In the genomic region with DNA sequence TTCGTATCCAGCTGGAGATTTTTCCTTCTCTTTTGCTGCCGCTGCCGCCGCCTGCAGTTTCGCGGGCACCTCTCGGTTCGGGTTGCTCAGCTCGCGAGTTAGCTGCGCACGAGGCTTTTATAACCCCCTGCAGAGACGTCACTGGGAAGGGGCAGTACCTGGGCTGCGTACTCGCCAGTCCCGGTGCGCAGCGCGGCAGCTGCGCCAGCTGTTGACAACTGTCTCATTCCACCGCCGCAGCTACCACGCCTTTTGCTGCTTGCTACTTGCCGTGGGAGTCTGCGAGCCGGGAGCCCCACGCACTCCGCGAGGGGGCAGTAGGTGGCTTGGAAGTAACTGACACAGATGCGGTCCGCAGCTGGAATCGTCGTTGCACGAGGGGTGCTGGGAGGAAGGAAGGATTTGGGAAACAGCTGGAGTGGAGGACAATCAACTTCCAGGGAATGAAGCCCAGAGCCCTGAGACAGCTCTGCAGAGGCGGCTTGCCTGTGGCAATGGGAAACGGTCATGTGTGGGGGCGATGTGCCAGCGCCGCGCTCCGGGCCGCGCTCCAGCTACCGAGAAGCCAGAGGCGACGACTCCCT, we compare ENCODE assay signal across 8 cellular contexts. TPM values are rescaled to one million over a fixed set of nuclear protein-coding genes. Genes with fewer than 3 reads are reported as not detected.
DNase-seq lines count a peak whose midpoint lies in the region; ATAC-seq, FAIRE-seq and TF ChIP-seq lines count a peak whose summit lies in the region.

Gene TACR1 (minus strand): TSS at position 93 of the 584 bp plus-strand sequence. CDS start 586 bp downstream, outside the sequence.

- no peak within 1 kb of the TSS for H2BK20ac ChIP-seq in H1 (ENCODE audit: low read length)

- no peak within 1 kb of the TSS for H3K56ac ChIP-seq in H1 (replicated peaks; ENCODE audit: insufficient read length, low read depth, low read length)

- H3K4me1 ChIP-seq in H1 (replicated peaks in 1 of 4; ENCODE audit: control insufficient read depth in 3 of 4, insufficient read depth in 4 of 4, low read length in 3 of 4), result peaks cover 0 to 12% (median 6%) of the 10 kb centered on the region in 4 experiments; a peak in 5 of 7 replicates
- H3K4me1 ChIP-seq in mesodermal cell (ENCODE audit: control insufficient read depth, insufficient read depth, low read length, poor library complexity, severe bottlenecking), result peaks cover 5% of the 10 kb centered on the region

- no peak within 1 kb of the TSS for H4K91ac ChIP-seq in H1 (replicated peaks; ENCODE audit: insufficient read length, low read length)

- no peaks in the 10 kb centered on the region for H3K79me1 ChIP-seq in H1 (ENCODE audit: low read depth, low read length)

- H2BK12ac ChIP-seq in H1 (ENCODE audit: low read depth, low read length), result 0 out of 2 replicates have a peak within 1 kb of the TSS, but pooled peaks have one; percentile 27

- H3K27ac ChIP-seq in H1 (ENCODE audit: low read depth, low read length) (no peak within 1 kb of the TSS), mesodermal cell (ENCODE audit: low read depth, low read length, severe bottlenecking) (no peak within 1 kb of the TSS)

- TF ChIP-seq RAD21 in Ishikawa (IDR thresholded peaks at IDR 0.05; ENCODE audit: low read depth) (peak; percentile 35; the same call in 1 of the 2 replicates), H1 (IDR thresholded peaks at IDR 0.05 in 1 of 2, conservative IDR thresholded peaks at IDR 0.05 in 1 of 2; ENCODE audit: low read depth in 2 of 2, low read length in 2 of 2) (peak; percentile 22 to 42; a peak in 3 of 4 replicates)

- H3K4me2 ChIP-seq in H1 (ENCODE audit: insufficient read depth in 1 of 2, low read depth in 2 of 2, low read length in 2 of 2), result peak within 1 kb of the TSS; percentile 76 to 98

- H4K8ac ChIP-seq in H1 (ENCODE audit: extremely low read depth, insufficient read depth, low read length), result no peak within 1 kb of the TSS

- no peak within 1 kb of the TSS for H2BK120ac ChIP-seq in H1 (replicated peaks; ENCODE audit: low read depth, low read length)

- FAIRE-seq in D721Med (lab: Jason Lieb, UNC), result no peak
- no peak for FAIRE-seq in H1 (lab: Jason Lieb, UNC)
- no peak for FAIRE-seq in RCC 7860 (lab: Jason Lieb, UNC)

- H3K4ac ChIP-seq in H1 (replicated peaks; ENCODE audit: insufficient read length, low read depth, low read length), result no peak within 1 kb of the TSS

- DNase-seq in D721Med (ENCODE audit: insufficient read length, low spot score) (no peak), H1 (ENCODE audit: low read depth in 1 of 2, low spot score in 2 of 2) (peak in 1 of 2 experiments; percentile 66), RCC 7860 (ENCODE audit: low spot score) (no peak)
- peak; percentile 14 to 28 for DNase-seq in activated CD4-positive, alpha-beta T cell treated with anti-CD3 and anti-CD28 coated beads, Interleukin-2, amount 50 U/mL, for 4 hours
- peak; percentile 26 for DNase-seq in stimulated activated CD8-positive, alpha-beta memory T cell treated with anti-CD3 and anti-CD28 coated beads, Interleukin-4, amount 100 ng/mL, for 24 hours (ENCODE audit: low read depth)

- H3K9me3 ChIP-seq in H1 (ENCODE audit: insufficient read depth in 2 of 2, low read depth in 1 of 2, low read length in 1 of 2) (no peaks in the 10 kb centered on the region), mesodermal cell (ENCODE audit: control insufficient read depth, low read length) (no peaks in the 10 kb centered on the region)

- H2AFZ ChIP-seq in H1 (ENCODE audit: low read length), result peak within 1 kb of the TSS; percentile 83

- no peak within 1 kb of the TSS for H3K18ac ChIP-seq in H1 (ENCODE audit: extremely low read depth, low read length)

- H3K79me2 ChIP-seq in H1 (ENCODE audit: control insufficient read depth in 1 of 2, insufficient read depth in 2 of 2, low read length in 2 of 2), result no peaks in the 10 kb centered on the region

- POLR2A ChIA-PET in H1 (lab: Charles Lee; ENCODE audit: partially characterized antibody), result interaction anchor here (0.6 kb wide), 1 partner anchor 352 kb away, joined by 3 read pairs; no protein-coding TSS in a partner anchor

- peaks cover 21 to 56% (median 49%) of the 10 kb centered on the region in 4 experiments for H3K27me3 ChIP-seq in H1 (replicated peaks in 1 of 4; ENCODE audit: control insufficient read depth in 3 of 4, extremely low read depth in 1 of 4, insufficient read depth in 3 of 4, low read length in 3 of 4)

- ATAC-seq in GM19468 (IDR thresholded peaks at IDR 0.05; ENCODE audit: extremely low read depth, unreplicated experiment), result peak; percentile 45

- TF ChIP-seq POLR2A in H1 (IDR thresholded peaks at IDR 0.05; ENCODE audit: control extremely low read depth in 1 of 2, low read depth in 2 of 2, low read length in 2 of 2), result no peak

- H4K20me1 ChIP-seq in H1 (replicated peaks in 1 of 2; ENCODE audit: control insufficient read depth in 1 of 2, insufficient read depth in 2 of 2, low read length in 2 of 2), result no peaks in the 10 kb centered on the region

- H3K23ac ChIP-seq in H1 (ENCODE audit: insufficient read length), result no peak within 1 kb of the TSS

- H2AK5ac ChIP-seq in H1 (ENCODE audit: low read depth, low read length), result no peak within 1 kb of the TSS

- TF ChIP-seq CTCF in D721Med (IDR thresholded peaks at IDR 0.05; ENCODE audit: insufficient read depth, missing control alignments) (peak; percentile 55), H1 (IDR thresholded peaks at IDR 0.05; ENCODE audit: control extremely low read depth in 1 of 3, insufficient read depth in 1 of 3, low read depth in 1 of 3, low read length in 3 of 3) (peak; percentile 31 to 38 (median 35))

- no peak within 1 kb of the TSS for H2BK5ac ChIP-seq in H1 (ENCODE audit: low read depth, low read length)

- H3K4me3 ChIP-seq in H1 (ENCODE audit: extremely low read depth in 1 of 4, insufficient read depth in 2 of 4, low read depth in 3 of 4, low read length in 4 of 4) (peak within 1 kb of the TSS; percentile 42 to 67 (median 62)), mesodermal cell (ENCODE audit: extremely low read depth, insufficient read depth, low read length, poor library complexity, severe bottlenecking) (peak within 1 kb of the TSS; percentile 20)

- CTCF ChIA-PET in H1 (lab: Charles Lee; ENCODE audit: partially characterized antibody), result interaction anchor here (0.6 to 3.3 kb wide), 26 partner anchors 8 to 274 kb away, joined by 3 to 27 read pairs (median 4); no protein-coding TSS in a partner anchor

- no peak within 1 kb of the TSS; a peak in 2 of 7 replicates for H3K9ac ChIP-seq in H1 (replicated peaks in 1 of 4; ENCODE audit: extremely low read depth in 1 of 4, low read depth in 3 of 4, low read length in 3 of 4)

- 3% methylated on average over 46 of the region's 46 CpGs; no CpG with 5 or more reads in 1 of the 2 experiments for WGBS in H1 (ENCODE audit: extremely low coverage in 1 of 2, insufficient coverage in 1 of 2, insufficient read length in 1 of 2, insufficient replicate concordance in 2 of 2, low coverage in 1 of 2, low lambda C conversion rate in 2 of 2, missing lambda C conversion rate in 1 of 2), 2 experiments
- WGBS in mesodermal cell (ENCODE audit: insufficient coverage in 2 of 2), 2 experiments, result 0 to 2% methylated on average over 36 to 42 of the region's 46 CpGs

- no peak within 1 kb of the TSS for H4K5ac ChIP-seq in H1 (ENCODE audit: insufficient read length, low read depth, low read length)

- TF ChIP-seq EP300 in Ishikawa (IDR thresholded peaks at IDR 0.05; ENCODE audit: borderline replicate concordance) (no peak), H1 (IDR thresholded peaks at IDR 0.05; ENCODE audit: borderline replicate concordance in 1 of 2, low read depth in 2 of 2, low read length in 2 of 2) (no peak)

- no peaks in the 10 kb centered on the region for H3K36me3 ChIP-seq in H1 (ENCODE audit: control insufficient read depth in 2 of 4, insufficient read depth in 4 of 4, low read length in 3 of 4)
- no peaks in the 10 kb centered on the region for H3K36me3 ChIP-seq in mesodermal cell (ENCODE audit: control insufficient read depth, insufficient read depth, low read length)

- peaks cover 15% of the 10 kb centered on the region for H3K23me2 ChIP-seq in H1 (ENCODE audit: low read depth, low read length)

- H3K14ac ChIP-seq in H1 (ENCODE audit: insufficient read length), result no peak within 1 kb of the TSS

- H2BK15ac ChIP-seq in H1 (ENCODE audit: low read length), result no peak within 1 kb of the TSS

TF ChIP-seq in Ishikawa, 13 proteins besides CTCF, POLR2A, EP300 and RAD21:
- TF ChIP-seq CREB1 (IDR thresholded peaks at IDR 0.05; ENCODE audit: low read depth), result no peak
- TF ChIP-seq, protein P1, sequence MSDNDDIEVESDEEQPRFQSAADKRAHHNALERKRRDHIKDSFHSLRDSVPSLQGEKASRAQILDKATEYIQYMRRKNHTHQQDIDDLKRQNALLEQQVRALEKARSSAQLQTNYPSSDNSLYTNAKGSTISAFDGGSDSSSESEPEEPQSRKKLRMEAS (IDR thresholded peaks at IDR 0.05), result 0 out of 2 replicates have a peak, but pooled peaks have one; percentile 24

TF ChIP-seq in H1, 55 proteins besides CTCF, POLR2A, EP300 and RAD21 (continues in another document):
- TF ChIP-seq RFX5 (IDR thresholded peaks at IDR 0.05; ENCODE audit: borderline replicate concordance, low read depth, low read length) (no peak), TAF7 (optimal IDR thresholded peaks at IDR 0.05; ENCODE audit: borderline replicate concordance, low read depth, low read length) (no peak), SIN3A (conservative IDR thresholded peaks at IDR 0.05 in 1 of 2, IDR thresholded peaks at IDR 0.05 in 1 of 2; ENCODE audit: low read depth in 1 of 2, low read length in 2 of 2) (peak; percentile 39 to 86; a peak in 1 of 4 replicates), RNF2 (IDR thresholded peaks at IDR 0.05; ENCODE audit: borderline replicate concordance, low read depth, low read length, missing control alignments, poor library complexity, severe bottlenecking) (no peak), SAP30 (IDR thresholded peaks at IDR 0.05; ENCODE audit: insufficient read depth, insufficient replicate concordance, low read length) (peak; percentile 92)

RNA-seq across cellular contexts. Expression of gene TACR1, which starts in this region (rescaled TPM):
- total RNA-seq in H1 (2021; fragmentation: NEBNext Ultra II Directional; extraction: Animal tissue kit (Norgen Biotek cat#: 25700)), result 0.19 and 0.37 TPM in 2 replicates
- 0.09 and 0.17 TPM in 2 replicates for polyA plus RNA-seq in H1 (2011; rRNA removed)
- 0.14 TPM for polyA plus RNA-seq in H1 (2011; cell fraction: cytosol; rRNA removed)
- 0.16 TPM for polyA plus RNA-seq in H1 (2011; cell fraction: nucleus; rRNA removed)
- 0.09 to 0.28 TPM (median 0.18 TPM) in 4 replicates for polyA plus RNA-seq in H1 (2012, experiment 1 of 2)
- 0.04 TPM for polyA plus RNA-seq in H1 (2012, experiment 2 of 2)
- polyA plus RNA-seq in H1 (2013, experiment 1 of 2), result 0.18 TPM
- 0.20 TPM for polyA plus RNA-seq in H1 (2013, experiment 2 of 2)
- polyA minus RNA-seq in H1 (2011; rRNA and poly(A)+ RNA removed), result 0.37 and 1.4 TPM in 2 replicates
- not detected for polyA minus RNA-seq in H1 (2011; cell fraction: cytosol; rRNA and poly(A)+ RNA removed)
- 0.20 TPM for polyA minus RNA-seq in H1 (2011; cell fraction: nucleus; rRNA and poly(A)+ RNA removed)
- polyA plus RNA-seq in mesodermal cell (2013, experiment 1 of 2), result 0.11 TPM
- polyA plus RNA-seq in mesodermal cell (2013, experiment 2 of 2), result 0.15 TPM

Comparison
In these comparisons a context has a peak if more than half of its experiments do, and no peak if none do; other contexts are left out.
1. DNase-seq: peak in activated CD4-positive, alpha-beta T cell treated with anti-CD3 and anti-CD28 coated beads, Interleukin-2, amount 50 U/mL, for 4 hours (2 of 2) and stimulated activated CD8-positive, alpha-beta memory T cell treated with anti-CD3 and anti-CD28 coated beads, Interleukin-4, amount 100 ng/mL, for 24 hours (single experiment); none in D721Med (single experiment) and RCC 7860 (single experiment).